25 cellular contexts compared by ENCODE assay signal in the genomic region with DNA sequence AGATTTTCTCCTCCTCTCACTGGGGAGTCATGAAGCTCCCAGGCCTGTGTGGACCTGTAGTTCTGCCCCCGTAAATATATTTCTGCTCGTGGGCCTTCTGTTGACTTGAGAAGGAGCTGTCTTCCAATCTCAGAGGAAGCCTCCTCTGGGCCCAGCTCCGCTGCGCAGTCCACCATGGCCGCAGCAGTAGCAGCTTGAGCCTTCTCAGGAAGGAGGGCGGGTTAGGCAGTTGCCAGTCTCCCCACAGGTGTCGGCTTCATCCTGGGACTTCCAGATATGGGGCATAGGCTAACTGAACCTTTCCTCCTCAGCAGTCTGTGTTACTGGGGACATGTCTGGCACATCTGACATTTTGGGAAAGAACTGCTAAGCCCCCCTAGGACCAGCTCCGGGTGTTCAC.
"Had no signal": no experiment of that assay in that cellular context is flagged by ENCODE, and none has a peak within 500 bp of the region (broad histone marks: within the 10 kb centered on the region; RNA-seq: fewer than 3 reads in every experiment).

No MANE protein-coding gene starts in this region.

- H3K9me3 Mint-ChIP-seq: endodermal cell; naive thymus-derived CD4-positive, alpha-beta T cell had no signal

- H3K9me3 ChIP-seq: gastroesophageal sphincter, mucosa of descending colon, suprapubic skin had no signal

- H3K36me3 ChIP-seq: gastroesophageal sphincter, suprapubic skin had no signal

- H3K4me3 ChIP-seq: gastroesophageal sphincter, lung, mucosa of descending colon, skin epidermis, suprapubic skin had no signal

- DNase-seq: activated CD4-positive, alpha-beta T cell treated with anti-CD3 and anti-CD28 coated beads for 1 hour; activated CD4-positive, alpha-beta T cell treated with anti-CD3 and anti-CD28 coated beads, Interleukin-2, amount 50 U/mL, for 48 hours; activated CD8-positive, alpha-beta memory T cell treated with anti-CD3 and anti-CD28 coated beads, Interleukin-2, amount 10 ng/mL, durations not matched to agents 7 days and 5 days; activated effector memory CD4-positive, alpha-beta T cell treated with Interleukin-2 at 50 U/mL for 16 hours; activated naive CD4-positive, alpha-beta T cell treated with anti-CD3 and anti-CD28 coated beads, Interleukin-2, amount 50 U/mL, for 16 hours; activated T-cell treated with anti-CD3 and anti-CD28 coated beads, Interleukin-2, amount 50 U/mL, for 1 hour; amniotic stem cell; cerebellar nuclear complex; dermis blood vessel endothelial cell; endodermal cell; erythroblast; left cardiac atrium; mucosa of descending colon; naive thymus-derived CD4-positive, alpha-beta T cell; nucleus accumbens; right cardiac atrium; stimulated activated CD4-positive, alpha-beta T cell treated with anti-CD3 and anti-CD28 coated beads, Interleukin-15, amount 100 ng/mL, for 24 hours; stimulated activated CD4-positive, alpha-beta T cell treated with anti-CD3 and anti-CD28 coated beads, Interleukin-4, amount 100 ng/mL, for 24 hours; stimulated activated naive CD8-positive, alpha-beta T cell treated with anti-CD3 and anti-CD28 coated beads, Interleukin-15, Interleukin-2, amounts not matched to agents 100 U/mL and 50 U/mL, for 24 hours; T1000 had no signal

- H3K27ac Mint-ChIP-seq: activated CD8-positive, alpha-beta memory T cell treated with anti-CD3 and anti-CD28 coated beads, Interleukin-2, amount 10 ng/mL, durations not matched to agents 7 days and 5 days had no signal

- H3K27ac ChIP-seq: suprapubic skin had no signal

- H3K27me3 Mint-ChIP-seq: activated CD8-positive, alpha-beta memory T cell treated with anti-CD3 and anti-CD28 coated beads, Interleukin-2, amount 10 ng/mL, durations not matched to agents 7 days and 5 days; naive thymus-derived CD4-positive, alpha-beta T cell; progenitor cell of endocrine pancreas had no signal

- ATAC-seq: activated CD8-positive, alpha-beta memory T cell treated with anti-CD3 and anti-CD28 coated beads, Interleukin-2, amount 10 ng/mL, durations not matched to agents 7 days and 5 days; gastroesophageal sphincter; left cardiac atrium; mucosa of descending colon; naive thymus-derived CD4-positive, alpha-beta T cell; right cardiac atrium; stimulated activated naive CD8-positive, alpha-beta T cell treated with anti-CD3 and anti-CD28 coated beads, Interleukin-15, Interleukin-2, amounts not matched to agents 100 U/mL and 50 U/mL, for 24 hours had no signal

- H3K36me3 Mint-ChIP-seq: activated CD8-positive, alpha-beta memory T cell treated with anti-CD3 and anti-CD28 coated beads, Interleukin-2, amount 10 ng/mL, durations not matched to agents 7 days and 5 days; naive thymus-derived CD4-positive, alpha-beta T cell had no signal

- H3K27me3 ChIP-seq: gastroesophageal sphincter, suprapubic skin had no signal

- H3K4me3 Mint-ChIP-seq: activated CD8-positive, alpha-beta memory T cell treated with anti-CD3 and anti-CD28 coated beads, Interleukin-2, amount 10 ng/mL, durations not matched to agents 7 days and 5 days; endodermal cell; naive thymus-derived CD4-positive, alpha-beta T cell had no signal
